ENCODE assay signal across 14 cellular contexts in genomic region chr11:68077617-68078592, GRCh38. TPM values are rescaled to one million over a fixed set of nuclear protein-coding genes. Genes with fewer than 3 reads are reported as not detected.
DNase-seq lines count a peak whose midpoint lies in the region; ATAC-seq and TF ChIP-seq lines count a peak whose summit lies in the region.
"Had no signal": no experiment of that assay in that cellular context is flagged by ENCODE, and none has a peak within 500 bp of the region (broad histone marks: within the 10 kb centered on the region; RNA-seq: fewer than 3 reads in every experiment).

No MANE protein-coding gene starts in this region.

- peak overlapping the region; percentile 62 for H3K27ac Mint-ChIP-seq in endothelial cell (ENCODE audit: unreplicated experiment)
- no peak overlapping the region for H3K27ac Mint-ChIP-seq in chondrocyte (ENCODE audit: unreplicated experiment)

- 47 to 72% (median 58%) methylated on average over 8 of the region's 8 CpGs for WGBS in stomach, 5 donors
- 61 to 74% (median 64%) methylated on average over 8 of the region's 8 CpGs for WGBS in ovary, 3 donors

- ATAC-seq in HG03196 (IDR thresholded peaks at IDR 0.05; ENCODE audit: unreplicated experiment): peak; percentile 58

- H3K4me3 ChIP-seq in stomach: no peak overlapping the region
- no peak overlapping the region for H3K4me3 ChIP-seq in ovary
- H3K4me3 ChIP-seq: adrenal gland had no signal

- H3K27me3 ChIP-seq in stomach (no peaks in the 10 kb centered on the region), ovary (no peaks in the 10 kb centered on the region)
- H3K27me3 ChIP-seq: adrenal gland had no signal

- peaks cover 60% of the 10 kb centered on the region for H3K36me3 Mint-ChIP-seq in endothelial cell (ENCODE audit: low read depth, unreplicated experiment)
- peaks cover 12% of the 10 kb centered on the region for H3K36me3 Mint-ChIP-seq in chondrocyte (ENCODE audit: low read depth)

- H3K4me1 Mint-ChIP-seq in endothelial cell (ENCODE audit: unreplicated experiment) (peaks cover 42% of the 10 kb centered on the region), chondrocyte (ENCODE audit: low read depth) (no peaks in the 10 kb centered on the region)

- H3K27me3 Mint-ChIP-seq in endothelial cell (ENCODE audit: unreplicated experiment): peaks cover 2% of the 10 kb centered on the region
- no peaks in the 10 kb centered on the region for H3K27me3 Mint-ChIP-seq in chondrocyte (ENCODE audit: low read depth)

- H3K27ac ChIP-seq in stomach: peak overlapping the region in 3 of 5 donors; percentile 2 to 46 (median 40)
- no peak overlapping the region for H3K27ac ChIP-seq in ovary
- H3K27ac ChIP-seq: 22Rv1, adrenal gland, parathyroid adenoma had no signal

- peak overlapping the region; percentile 70 for H3K4me3 Mint-ChIP-seq in endothelial cell (ENCODE audit: unreplicated experiment)
- H3K4me3 Mint-ChIP-seq in chondrocyte (ENCODE audit: unreplicated experiment): no peak overlapping the region

- TF ChIP-seq CTCF in endothelial cell (IDR thresholded peaks at IDR 0.05; ENCODE audit: unreplicated experiment): no peak
- no peak for TF ChIP-seq CTCF in stomach (IDR thresholded peaks at IDR 0.05)
- no peak for TF ChIP-seq CTCF in GM13977 (IDR thresholded peaks at IDR 0.05; ENCODE audit: extremely low read depth, insufficient read depth, missing control alignments)
- TF ChIP-seq CTCF in ovary (IDR thresholded peaks at IDR 0.05): no peak
- no peak for TF ChIP-seq CTCF in chondrocyte (IDR thresholded peaks at IDR 0.05)

- H3K9me3 Mint-ChIP-seq in endothelial cell (ENCODE audit: unreplicated experiment): no peaks in the 10 kb centered on the region
- no peaks in the 10 kb centered on the region for H3K9me3 Mint-ChIP-seq in chondrocyte (ENCODE audit: low read depth)

- in situ Hi-C loops in GM13977 (cut with MboI; ENCODE audit: low pct_unique_long_range_greater_than_20kb, low sequenced_read_pairs, unreplicated experiment): no loop called here

- H3K4me1 ChIP-seq in stomach (peaks cover 19 to 49% (median 39%) of the 10 kb centered on the region in 4 donors), ovary (ENCODE audit: insufficient read depth) (no peaks in the 10 kb centered on the region)
- H3K4me1 ChIP-seq: parathyroid adenoma had no signal

- H3K9me3 ChIP-seq in stomach (no peaks in the 10 kb centered on the region), ovary (no peaks in the 10 kb centered on the region)
- H3K9me3 ChIP-seq: adrenal gland had no signal

- DNase-seq in NCI-H2171 treated with DMSO at 0.1 percent for 48 hours (lab: John Stamatoyannopoulos, UW): peak; percentile 11
- DNase-seq in NCI-H2171 (lab: John Stamatoyannopoulos, UW): no peak
- DNase-seq in endothelial cell (ENCODE audit: low spot score): no peak
- peak; percentile 50 for DNase-seq in stomach
- DNase-seq in GM13977 (ENCODE audit: low spot score): no peak
- DNase-seq in ovary: no peak
- DNase-seq in chondrocyte (ENCODE audit: low spot score): no peak
- DNase-seq: NCI-H1930; stimulated activated CD4-positive, alpha-beta T cell treated with anti-CD3 and anti-CD28 coated beads, Interleukin-2, amount 100 ng/mL, for 24 hours; T1000 had no signal

- intact Hi-C loops in stomach (cut with DNase I; ENCODE audit: low total_unique reads) (no loop called here), ovary (cut with DNase I) (no loop called here)

- no peak for TF ChIP-seq EP300 in stomach (IDR thresholded peaks at IDR 0.05)
- TF ChIP-seq EP300 in ovary (IDR thresholded peaks at IDR 0.05): no peak

- TF ChIP-seq POLR2A in stomach (IDR thresholded peaks at IDR 0.05): no peak
- no peak for TF ChIP-seq POLR2A in ovary (IDR thresholded peaks at IDR 0.05)

- H3K36me3 ChIP-seq in stomach: peaks cover 15 to 67% (median 53%) of the 10 kb centered on the region in 4 donors
- no peaks in the 10 kb centered on the region for H3K36me3 ChIP-seq in ovary

RNA-seq across cellular contexts. Expression of gene TCIRG1, which starts 39.1 kb away (rescaled TPM):
- total RNA-seq in endothelial cell (ENCODE audit: unreplicated experiment) (294 TPM), stomach (100 to 1,000 TPM in 4 of 5 donors, 10 to 100 TPM in 1; 46.3 to 835 (median 484) TPM), ovary (100 to 1,000 TPM in 2 of 7 donors, 10 to 100 TPM in 5; 55.8 to 109 (median 78.6) TPM), chondrocyte (52.3 to 73.2 TPM (median 66.5 TPM) in 3 replicates)
- polyA plus RNA-seq in stomach (100 to 1,000 TPM in 2 of 3 donors, 10 to 100 TPM in 1; 96.7 to 147 (median 111) TPM), ovary (10 to 100 TPM in 1 of 2 donors, 1 to 10 TPM in 1; 2.2 to 77.4 TPM)

RNA-seq across cellular contexts. Expression of gene CHKA, which starts 43.3 kb away (rescaled TPM):
- total RNA-seq in endothelial cell (ENCODE audit: unreplicated experiment) (173 TPM), stomach (100 to 1,000 TPM in 4 of 5 donors, 10 to 100 TPM in 1; 85.9 to 227 (median 147) TPM), ovary (10 to 100 TPM; 20.7 to 45.3 (median 31.4) TPM), chondrocyte (17.7 to 21.8 TPM (median 21.0 TPM) in 3 replicates)
- polyA plus RNA-seq in stomach (10 to 100 TPM; 20.9 to 47.2 (median 36.7) TPM), ovary (10 to 100 TPM; 15.6 to 26.3 TPM)

RNA-seq across cellular contexts. Expression of gene NDUFS8, which starts 47.4 kb away (rescaled TPM):
- 144 TPM for total RNA-seq in endothelial cell (ENCODE audit: unreplicated experiment)
- total RNA-seq in stomach: 100 to 1,000 TPM in 3 of 5 donors, 10 to 100 TPM in 2; 52.0 to 310 (median 123) TPM
- 100 to 1,000 TPM; 187 to 263 (median 224) TPM for polyA plus RNA-seq in stomach
- total RNA-seq in ovary: 100 to 1,000 TPM in 5 of 7 donors, 10 to 100 TPM in 2; 95.6 to 163 (median 107) TPM
- polyA plus RNA-seq in ovary: 10 to 100 TPM; 15.3 to 80.1 TPM
- 140 to 172 TPM (median 143 TPM) in 3 replicates for total RNA-seq in chondrocyte

Comparison
In these comparisons a context has a peak if more than half of its experiments do, and no peak if none do; other contexts are left out.
1. DNase-seq: peak in NCI-H2171 treated with DMSO at 0.1 percent for 48 hours (single experiment) and stomach (single experiment); none in NCI-H2171 (single experiment), endothelial cell (single experiment), GM13977 (single experiment), ovary (0 of 5) and chondrocyte (single experiment).
2. H3K27ac ChIP-seq: peak in stomach (3 of 5); none in ovary (0 of 2).